In the genomic region with DNA sequence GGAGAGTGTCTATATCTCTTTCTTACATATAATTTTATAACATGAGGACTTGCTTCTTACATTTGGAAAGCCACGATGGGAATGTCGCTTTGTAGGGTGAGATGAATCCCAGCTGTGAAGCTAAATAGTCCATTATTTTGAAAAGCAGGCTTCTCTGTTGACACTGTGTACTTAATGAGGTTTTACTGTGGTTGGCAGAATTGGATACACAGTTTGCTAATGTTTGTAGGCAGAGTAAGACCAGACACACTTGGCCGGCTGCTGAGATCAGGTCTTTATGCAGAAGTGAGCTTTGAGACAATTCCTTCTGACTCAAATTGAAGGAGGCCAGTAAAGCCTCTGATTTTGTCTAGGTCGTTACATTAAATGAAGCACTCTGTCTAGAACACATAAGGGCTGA, we compare ENCODE assay signal across 21 cellular contexts.
DNase-seq lines count a peak whose midpoint lies in the region; ATAC-seq and TF ChIP-seq lines count a peak whose summit lies in the region.
"Had no signal": no experiment of that assay in that cellular context is flagged by ENCODE, and none has a peak within 500 bp of the region (broad histone marks: within the 10 kb centered on the region; RNA-seq: fewer than 3 reads in every experiment).

No MANE protein-coding gene starts in this region.

- no peaks in the 10 kb centered on the region for H3K36me3 ChIP-seq in mucosa of descending colon (ENCODE audit: low read depth)
- no peaks in the 10 kb centered on the region for H3K36me3 ChIP-seq in transverse colon
- H3K36me3 ChIP-seq: thoracic aorta had no signal

- H3K27me3 ChIP-seq in transverse colon = no peaks in the 10 kb centered on the region

- peak overlapping the region; percentile 51 to 76 (median 70) for H3K27ac ChIP-seq in transverse colon
- H3K27ac ChIP-seq: 22Rv1, thoracic aorta had no signal

- TF ChIP-seq POLR2A in transverse colon (IDR thresholded peaks at IDR 0.05) = no peak

- no peak overlapping the region for H3K4me3 ChIP-seq in mucosa of descending colon
- H3K4me3 ChIP-seq in transverse colon = no peak overlapping the region
- H3K4me3 ChIP-seq: lung, thoracic aorta had no signal

- H3K4me1 ChIP-seq in mucosa of descending colon (ENCODE audit: low read depth) = no peaks in the 10 kb centered on the region
- peaks cover 0 to 12% (median 5%) of the 10 kb centered on the region in 4 donors for H3K4me1 ChIP-seq in transverse colon

- TF ChIP-seq EP300 in transverse colon (IDR thresholded peaks at IDR 0.05; ENCODE audit: low read depth) = no peak

- 13 to 14% methylated on average over 2 to 4 of the region's 4 CpGs for WGBS in transverse colon (ENCODE audit: low coverage in 1 of 2), 2 donors

- intact Hi-C loops in mucosa of descending colon (cut with DNase I, micrococcal nuclease) (no loop called here), transverse colon (cut with DNase I; ENCODE audit: low total_unique reads) (no loop called here)

- ATAC-seq in mucosa of descending colon = peak; percentile 26
- ATAC-seq: naive thymus-derived CD4-positive, alpha-beta T cell; T-cell had no signal

- H3K9me3 ChIP-seq in mucosa of descending colon (no peaks in the 10 kb centered on the region), transverse colon (no peaks in the 10 kb centered on the region)
- H3K9me3 ChIP-seq: thoracic aorta had no signal

- in situ Hi-C loops in transverse colon (cut with MboI; ENCODE audit: low pct_ligation_motif_present in 1 of 4, low pct_unique_long_range_greater_than_20kb in 1 of 4, low sequenced_read_pairs in 3 of 4) = no loop called here

- no peak for TF ChIP-seq CTCF in mucosa of descending colon (IDR thresholded peaks at IDR 0.05)
- no peak for TF ChIP-seq CTCF in transverse colon (IDR thresholded peaks at IDR 0.05)

- peak; percentile 17 for DNase-seq in NCI-H2107 treated with DMSO at 0.1 percent for 48 hours (lab: John Stamatoyannopoulos, UW; ENCODE audit: unreplicated experiment)
- no peak for DNase-seq in NCI-H2107 (lab: John Stamatoyannopoulos, UW)
- peak; percentile 62 for DNase-seq in NCI-H748 (lab: John Stamatoyannopoulos, UW; ENCODE audit: unreplicated experiment)
- no peak for DNase-seq in mucosa of descending colon
- no peak for DNase-seq in transverse colon
- DNase-seq in hippocampal formation (lab: John Stamatoyannopoulos, UW) = no peak
- DNase-seq in SHP77 (lab: John Stamatoyannopoulos, UW) = no peak
- DNase-seq in AG08396 (ENCODE audit: low spot score) = no peak
- DNase-seq: anterior cingulate cortex; C1 segment of cervical spinal cord; effector CD8-positive, alpha-beta T cell; GF-D8; immature natural killer cell; IMR-90; MM.1S; naive thymus-derived CD4-positive, alpha-beta T cell; NCI-H2171 treated with DMSO at 0.1 percent for 48 hours; T-cell had no signal

Comparison
In these comparisons a context has a peak if more than half of its experiments do, and no peak if none do; other contexts are left out.
1. DNase-seq: peak in NCI-H2107 treated with DMSO at 0.1 percent for 48 hours (single experiment) and NCI-H748 (single experiment); none in NCI-H2107 (single experiment), mucosa of descending colon (0 of 3), transverse colon (single experiment), hippocampal formation (0 of 2), SHP77 (0 of 2) and AG08396 (single experiment).